ENCODE assay signal across 10 cellular contexts in the genomic region with DNA sequence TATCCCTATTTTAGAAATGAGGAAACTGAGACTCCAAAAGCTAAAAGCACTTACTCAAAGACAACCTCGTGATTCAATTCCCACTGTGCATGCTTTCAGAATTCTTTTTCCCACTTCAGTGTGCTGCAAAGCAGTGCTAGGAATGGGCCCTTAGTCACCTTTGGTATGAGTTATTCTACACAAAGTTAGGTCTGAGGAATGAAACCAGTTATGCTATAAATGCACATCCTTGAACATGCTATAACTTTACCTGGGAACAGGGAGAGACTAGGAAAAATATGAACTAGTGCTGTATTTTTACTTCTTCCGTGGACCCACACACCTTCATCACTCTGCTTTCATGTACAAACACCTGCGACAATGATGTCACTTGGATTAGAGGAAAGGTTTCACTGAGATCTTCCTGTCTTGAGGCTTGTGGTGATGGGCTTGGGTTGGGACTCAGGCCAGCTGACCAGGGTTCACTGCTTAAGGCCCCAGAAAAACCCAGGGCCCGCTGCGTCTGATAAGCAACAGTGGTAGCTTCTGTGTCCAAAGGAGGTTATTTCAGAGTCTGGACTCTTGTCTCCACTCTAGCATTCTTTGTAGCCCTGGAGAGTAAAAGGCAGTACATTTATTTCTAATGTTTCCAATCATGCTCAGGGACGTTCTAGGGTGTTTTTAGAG.
DNase-seq lines count a peak whose midpoint lies in the region; ATAC-seq, FAIRE-seq and TF ChIP-seq lines count a peak whose summit lies in the region.
"Had no signal": no experiment of that assay in that cellular context is flagged by ENCODE, and none has a peak within 500 bp of the region (broad histone marks: within the 10 kb centered on the region; RNA-seq: fewer than 3 reads in every experiment).

No MANE protein-coding gene starts in this region.

- no peaks in the 10 kb centered on the region for H3K79me2 ChIP-seq in HepG2 (ENCODE audit: insufficient read depth, low read length)

- no peak overlapping the region for H3K4me3 Mint-ChIP-seq in nephron progenitor cell

- POLR2A ChIA-PET in HepG2 (lab: Yijun Ruan, JAX), result no interaction called here

- FAIRE-seq in HepG2 (lab: Jason Lieb, UNC), result no peak
- FAIRE-seq: TTC549 had no signal

- H3K9me3 Mint-ChIP-seq in nephron progenitor cell, result no peaks in the 10 kb centered on the region
- H3K9me3 Mint-ChIP-seq: activated T-cell treated with anti-CD3 and anti-CD28 coated beads, Interleukin-2, amount 50 U/mL, for 24 hours had no signal

- H3K4me2 ChIP-seq in HepG2 (ENCODE audit: low read depth, low read length), result peak overlapping the region; percentile 82

- no peak for TF ChIP-seq CTCF in HepG2 (CRISPR knock-in tag; IDR thresholded peaks at IDR 0.05)
- TF ChIP-seq CTCF in right lobe of liver (IDR thresholded peaks at IDR 0.05), result no peak
- TF ChIP-seq CTCF in nephron progenitor cell (IDR thresholded peaks at IDR 0.05), result no peak

- peak; percentile 29 for ATAC-seq in HepG2
- ATAC-seq in right lobe of liver, result no peak
- no peak for ATAC-seq in HG03469 (IDR thresholded peaks at IDR 0.05; ENCODE audit: unreplicated experiment)

- no peaks in the 10 kb centered on the region for H3K36me3 ChIP-seq in HepG2 (replicated peaks in 1 of 2; ENCODE audit: control insufficient read depth in 1 of 2, insufficient read depth in 2 of 2, low read length in 2 of 2)
- H3K36me3 ChIP-seq in right lobe of liver, result no peaks in the 10 kb centered on the region
- H3K36me3 ChIP-seq in iPS-18a (ENCODE audit: control insufficient read depth, low read depth, low read length), result no peaks in the 10 kb centered on the region

- WGBS in HepG2 (ENCODE audit: low lambda C conversion rate), result 58% methylated on average over 6 of the region's 6 CpGs
- 69% methylated on average over 4 of the region's 6 CpGs for WGBS in right lobe of liver (ENCODE audit: insufficient coverage, low coverage, low lambda C conversion rate, missing lambda C conversion rate)

- DNase-seq in HepG2 (ENCODE audit: low spot score), result no peak
- no peak for DNase-seq in right lobe of liver
- peak; percentile 73 for DNase-seq in astrocyte of the hippocampus (ENCODE audit: low read depth, low spot score)
- no peak for DNase-seq in nephron progenitor cell
- no peak for DNase-seq in HK-2 (ENCODE audit: unreplicated experiment)
- no peak for DNase-seq in RKO (ENCODE audit: low spot score)

- in situ Hi-C loops in HepG2 (cut with HindIII; ENCODE audit: extremely low pct_ligation_motif_present, low pct_unique_long_range_greater_than_20kb), result no loop called here

- H3K4me1 ChIP-seq in HepG2 (ENCODE audit: insufficient read depth, low read length) (peaks cover 13% of the 10 kb centered on the region; the same call in 1 of the 2 replicates), right lobe of liver (peaks cover 0 to 7% (median 2%) of the 10 kb centered on the region in 4 donors), iPS-18a (ENCODE audit: control insufficient read depth, low read depth, low read length) (peaks cover 35% of the 10 kb centered on the region)

- H3K9ac ChIP-seq in HepG2 (ENCODE audit: insufficient read depth, low read depth, low read length) (no peak overlapping the region), iPS-18a (ENCODE audit: low read length) (no peak overlapping the region)

- TF ChIP-seq EP300 in HepG2 (IDR thresholded peaks at IDR 0.05; ENCODE audit: low read depth in 2 of 2, low read length in 2 of 2), result no peak
- no peak for TF ChIP-seq EP300 in HepG2 (CRISPR knock-in tag; IDR thresholded peaks at IDR 0.05; ENCODE audit: borderline replicate concordance)

- H3K27me3 ChIP-seq in HepG2 (ENCODE audit: control insufficient read depth in 1 of 2, insufficient read depth in 2 of 2, low read length in 2 of 2) (peaks cover 0 to 5% of the 10 kb centered on the region in 2 experiments; a peak in 1 of 5 replicates), right lobe of liver (no peaks in the 10 kb centered on the region), iPS-18a (ENCODE audit: control insufficient read depth, insufficient read depth, low read length) (no peaks in the 10 kb centered on the region)

- H3K27ac Mint-ChIP-seq in nephron progenitor cell, result no peak overlapping the region
- H3K27ac Mint-ChIP-seq: activated T-cell treated with anti-CD3 and anti-CD28 coated beads, Interleukin-2, amount 50 U/mL, for 24 hours had no signal

- H4K20me1 ChIP-seq in HepG2 (ENCODE audit: insufficient read depth, low read length), result no peaks in the 10 kb centered on the region

- peaks cover 15% of the 10 kb centered on the region for H3K27me3 Mint-ChIP-seq in nephron progenitor cell (ENCODE audit: low read depth, poor library complexity)

- no peaks in the 10 kb centered on the region for H3K36me3 Mint-ChIP-seq in nephron progenitor cell (ENCODE audit: low read depth)

- no peaks in the 10 kb centered on the region for H3K9me3 ChIP-seq in HepG2 (ENCODE audit: low read length)
- H3K9me3 ChIP-seq in right lobe of liver, result no peaks in the 10 kb centered on the region
- no peaks in the 10 kb centered on the region for H3K9me3 ChIP-seq in iPS-18a (ENCODE audit: control insufficient read depth, low read depth, low read length)

- intact Hi-C loops in HepG2 (cut with micrococcal nuclease; ENCODE audit: unreplicated experiment), result loop anchor here (1.0 kb wide), 1 partner anchor 203 kb away; no protein-coding TSS in a partner anchor
- intact Hi-C loops in right lobe of liver (cut with DNase I), result no loop called here

- no peak overlapping the region for H2AFZ ChIP-seq in HepG2 (ENCODE audit: low read length)

- H3K4me3 ChIP-seq in HepG2 (replicated peaks in 1 of 3; ENCODE audit: insufficient read depth in 1 of 3, low read depth in 2 of 3, low read length in 3 of 3), result peak overlapping the region in 2 of 3 experiments; percentile 17 to 25; a peak in 1 of 6 replicates
- H3K4me3 ChIP-seq in right lobe of liver, result no peak overlapping the region
- H3K4me3 ChIP-seq in iPS-18a (ENCODE audit: low read length), result peak overlapping the region; percentile 14

- peaks cover 8% of the 10 kb centered on the region for H3K4me1 Mint-ChIP-seq in nephron progenitor cell

- no peak for TF ChIP-seq RAD21 in HepG2 (CRISPR knock-in tag; IDR thresholded peaks at IDR 0.05)

- no TSS peak for BruUV-seq in HepG2 (replicated peaks; lab: Mats Ljungman, UMichigan)

- no peak for TF ChIP-seq POLR2A in HepG2 (IDR thresholded peaks at IDR 0.05; ENCODE audit: insufficient read depth in 1 of 2, low read depth in 2 of 2, low read length in 2 of 2)
- no peak for TF ChIP-seq POLR2A in right lobe of liver (IDR thresholded peaks at IDR 0.05)

- CTCF ChIA-PET in HepG2 (lab: Yijun Ruan, JAX; ENCODE audit: low intra/inter-chr PET ratio, low total read pairs), result no interaction called here

- H3K27ac ChIP-seq in HepG2 (ENCODE audit: extremely low read length, insufficient read depth, low read length), result no peak overlapping the region
- H3K27ac ChIP-seq in right lobe of liver, result no peak overlapping the region
- no peak overlapping the region for H3K27ac ChIP-seq in iPS-18a (ENCODE audit: low read length)

TF ChIP-seq in HepG2, 621 proteins besides CTCF, POLR2A, EP300 and RAD21:
- no peak for TF ChIP-seq ZNF263 (CRISPR knock-in tag; IDR thresholded peaks at IDR 0.05)
- TF ChIP-seq NFYC (CRISPR knock-in tag; IDR thresholded peaks at IDR 0.05), result no peak
- no peak for TF ChIP-seq PLSCR1 (CRISPR knock-in tag; IDR thresholded peaks at IDR 0.05; ENCODE audit: borderline replicate concordance)
- TF ChIP-seq ZNF598 (CRISPR knock-in tag; IDR thresholded peaks at IDR 0.05; ENCODE audit: borderline replicate concordance), result no peak
- TF ChIP-seq DPF2 (CRISPR knock-in tag; IDR thresholded peaks at IDR 0.05; ENCODE audit: borderline replicate concordance, low read depth), result no peak
- TF ChIP-seq BRD4 (CRISPR knock-in tag; IDR thresholded peaks at IDR 0.05), result no peak
- no peak for TF ChIP-seq ZNF101 (CRISPR knock-in tag; IDR thresholded peaks at IDR 0.05; ENCODE audit: borderline replicate concordance, low read depth)
- no peak for TF ChIP-seq SNAI1 (CRISPR knock-in tag; IDR thresholded peaks at IDR 0.05; ENCODE audit: borderline replicate concordance)

Comparison
In these comparisons a context has a peak if more than half of its experiments do, and no peak if none do; other contexts are left out.
1. H3K4me3 ChIP-seq: peak in HepG2 (2 of 3) and iPS-18a (single experiment); none in right lobe of liver (0 of 3).